Comparison of ENCODE assay signal across 24 cellular contexts in genomic region chr2:71952572-71953188, GRCh38.
DNase-seq lines count a peak whose midpoint lies in the region; FAIRE-seq and TF ChIP-seq lines count a peak whose summit lies in the region.
"Had no signal": no experiment of that assay in that cellular context is flagged by ENCODE, and none has a peak within 500 bp of the region (broad histone marks: within the 10 kb centered on the region; RNA-seq: fewer than 3 reads in every experiment).

No MANE protein-coding gene starts in this region.

- H3K27ac ChIP-seq in 22Rv1: peak overlapping the region; percentile 65
- H3K27ac ChIP-seq in endodermal cell (ENCODE audit: low read depth, low read length): no peak overlapping the region
- H3K27ac ChIP-seq: thyroid gland had no signal

- no peaks in the 10 kb centered on the region for H3K36me3 ChIP-seq in endodermal cell (ENCODE audit: control insufficient read depth, insufficient read depth, low read length)
- H3K36me3 ChIP-seq: thyroid gland had no signal

- peaks cover 16% of the 10 kb centered on the region for H3K9me3 ChIP-seq in endodermal cell (ENCODE audit: control insufficient read depth, low read length)
- H3K9me3 ChIP-seq: thyroid gland had no signal

- no peaks in the 10 kb centered on the region for H3K36me3 Mint-ChIP-seq in endodermal cell (ENCODE audit: low read depth)
- no peaks in the 10 kb centered on the region for H3K36me3 Mint-ChIP-seq in neural crest cell (ENCODE audit: low read depth)
- H3K36me3 Mint-ChIP-seq: activated naive CD8-positive, alpha-beta T cell treated with anti-CD3 and anti-CD28 coated beads for 36 hours; CD4-positive, CD25-positive, alpha-beta regulatory T cell; T-cell had no signal

- DNase-seq in HTR-8/SVneo (ENCODE audit: insufficient read length, low spot score) (peak; percentile 39), endodermal cell (peak; percentile 40), neural crest cell (ENCODE audit: low read depth, low spot score) (no peak), COLO829 (ENCODE audit: low spot score) (no peak), NCI-H2196 treated with DMSO at 0.1 percent for 48 hours (lab: John Stamatoyannopoulos, UW; ENCODE audit: unreplicated experiment) (no peak), NCI-H2081 treated with DMSO at 0.1 percent for 48 hours (lab: John Stamatoyannopoulos, UW) (no peak)
- no peak for DNase-seq in activated naive CD4-positive, alpha-beta T cell treated with anti-CD3 and anti-CD28 coated beads, Interleukin-2, amount 50 U/mL, for 16 hours
- DNase-seq: ACHN; activated naive CD8-positive, alpha-beta T cell treated with anti-CD3 and anti-CD28 coated beads for 36 hours; activated T-cell treated with anti-CD3 and anti-CD28 coated beads, Interleukin-2, amount 50 U/mL, for 1 hour; CD4-positive, CD25-positive, alpha-beta regulatory T cell; dermis blood vessel endothelial cell; DND-41; erythroblast; naive thymus-derived CD8-positive, alpha-beta T cell; NCI-H187; NCI-H446; NK-92 treated with Interleukin-12 subunit alpha and Interleukin-12 subunit beta, amount 100 ng/mL, for 24 hours; stimulated activated CD4-positive, alpha-beta T cell treated with anti-CD3 and anti-CD28 coated beads, Interleukin-12 subunit alpha, Interleukin-12 subunit beta, amount 100 ng/mL, for 4 hours; T-cell; thyroid gland had no signal

- no peaks in the 10 kb centered on the region for H3K27me3 ChIP-seq in endodermal cell (ENCODE audit: control insufficient read depth, insufficient read depth, low read length, poor library complexity, severe bottlenecking)
- H3K27me3 ChIP-seq: thyroid gland had no signal

- H3K9me3 Mint-ChIP-seq in endodermal cell (peaks cover 19% of the 10 kb centered on the region), neural crest cell (peaks cover 11% of the 10 kb centered on the region)

- H3K9ac ChIP-seq in endodermal cell (ENCODE audit: extremely low read depth, low read length, poor library complexity, severe bottlenecking): no peak overlapping the region

- no peak overlapping the region for H3K4me3 ChIP-seq in endodermal cell (ENCODE audit: low read length)
- H3K4me3 ChIP-seq: thyroid gland had no signal

- 88 to 89% methylated on average over 5 to 6 of the region's 6 CpGs for WGBS in endodermal cell (ENCODE audit: insufficient coverage in 1 of 2, insufficient read length in 1 of 2), 2 experiments

- peak; percentile 74 for FAIRE-seq in HTR-8/SVneo (lab: Jason Lieb, UNC)
- FAIRE-seq: H1 had no signal

- no peaks in the 10 kb centered on the region for H3K27me3 Mint-ChIP-seq in endodermal cell (ENCODE audit: insufficient read depth)
- peaks cover 7% of the 10 kb centered on the region for H3K27me3 Mint-ChIP-seq in neural crest cell (ENCODE audit: low read depth)

- peaks cover 9% of the 10 kb centered on the region for H3K4me1 Mint-ChIP-seq in endodermal cell
- no peaks in the 10 kb centered on the region for H3K4me1 Mint-ChIP-seq in neural crest cell
- H3K4me1 Mint-ChIP-seq: activated naive CD8-positive, alpha-beta T cell treated with anti-CD3 and anti-CD28 coated beads for 36 hours; CD4-positive, CD25-positive, alpha-beta regulatory T cell; IgD-negative memory B cell; naive thymus-derived CD8-positive, alpha-beta T cell; T-cell had no signal

- no peaks in the 10 kb centered on the region for H3K4me1 ChIP-seq in endodermal cell (ENCODE audit: control insufficient read depth, insufficient read depth, low read length)
- H3K4me1 ChIP-seq: thyroid gland had no signal

- H3K27ac Mint-ChIP-seq in endodermal cell (no peak overlapping the region), neural crest cell (ENCODE audit: unreplicated experiment) (peak overlapping the region; percentile 53)
- H3K27ac Mint-ChIP-seq: activated naive CD8-positive, alpha-beta T cell treated with anti-CD3 and anti-CD28 coated beads for 36 hours; IgD-negative memory B cell; naive thymus-derived CD8-positive, alpha-beta T cell; T-cell had no signal

- TF ChIP-seq CTCF in 22Rv1 (IDR thresholded peaks at IDR 0.05) (no peak), endodermal cell (conservative IDR thresholded peaks at IDR 0.05) (no peak), neural crest cell (conservative IDR thresholded peaks at IDR 0.05) (no peak)

- H3K4me3 Mint-ChIP-seq in endodermal cell (no peak overlapping the region), neural crest cell (no peak overlapping the region)
- H3K4me3 Mint-ChIP-seq: activated naive CD8-positive, alpha-beta T cell treated with anti-CD3 and anti-CD28 coated beads for 36 hours; CD4-positive, CD25-positive, alpha-beta regulatory T cell; IgD-negative memory B cell; naive thymus-derived CD8-positive, alpha-beta T cell; T-cell had no signal

Comparison
In these comparisons a context has a peak if more than half of its experiments do, and no peak if none do; other contexts are left out.
1. DNase-seq: peak in HTR-8/SVneo (single experiment) and endodermal cell (single experiment); none in neural crest cell (single experiment), activated naive CD4-positive, alpha-beta T cell treated with anti-CD3 and anti-CD28 coated beads, Interleukin-2, amount 50 U/mL, for 16 hours (single experiment), COLO829 (single experiment), NCI-H2196 treated with DMSO at 0.1 percent for 48 hours (single experiment) and NCI-H2081 treated with DMSO at 0.1 percent for 48 hours (single experiment).